In the genomic region with DNA sequence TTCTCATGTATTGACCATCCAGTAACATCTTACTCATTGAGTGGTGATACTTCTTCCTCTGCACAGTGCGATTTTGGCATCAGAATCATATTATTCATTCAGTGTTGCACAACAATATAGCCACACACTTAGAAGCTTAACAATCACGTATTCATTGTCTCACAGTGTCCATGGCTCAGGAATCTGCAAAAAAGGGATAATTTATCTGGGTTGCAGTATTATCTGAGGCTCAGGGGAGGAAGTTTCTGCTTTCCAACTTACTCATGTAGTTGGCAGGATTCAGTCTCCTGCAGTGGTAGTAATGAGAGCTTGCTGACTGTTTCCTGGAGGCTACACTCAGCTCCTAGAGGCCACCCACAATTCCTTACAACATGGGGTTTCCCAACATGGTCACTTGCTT, we compare ENCODE assay signal across 19 cellular contexts.
DNase-seq lines count a peak whose midpoint lies in the region; FAIRE-seq and TF ChIP-seq lines count a peak whose summit lies in the region.
"Had no signal": no experiment of that assay in that cellular context is flagged by ENCODE, and none has a peak within 500 bp of the region (broad histone marks: within the 10 kb centered on the region; RNA-seq: fewer than 3 reads in every experiment).

No MANE protein-coding gene starts in this region.

- intact Hi-C loops in uterus (cut with DNase I; ENCODE audit: low total_unique reads) = no loop called here

- H3K9me3 ChIP-seq in keratinocyte (ENCODE audit: control insufficient read depth, low read depth, low read length) (no peaks in the 10 kb centered on the region), uterus (no peaks in the 10 kb centered on the region)
- H3K9me3 ChIP-seq: gastroesophageal sphincter, prostate gland had no signal

- peak; percentile 93 for DNase-seq in AG10803 (ENCODE audit: low read depth)
- DNase-seq in HT1080 (ENCODE audit: low read depth) = peak; percentile 98
- DNase-seq in choroid plexus epithelial cell (ENCODE audit: low read depth) = peak; percentile 76
- DNase-seq in keratinocyte (ENCODE audit: low read depth, low spot score) = peak; percentile 4
- no peak for DNase-seq in inferior parietal cortex (ENCODE audit: extremely low spot score)
- DNase-seq in KG1 (lab: John Stamatoyannopoulos, UW) = no peak
- DNase-seq in uterus = no peak
- DNase-seq in D341Med (ENCODE audit: low spot score) = no peak
- DNase-seq: activated CD4-positive, CD25-positive, alpha-beta regulatory T cell treated with anti-CD3 and anti-CD28 coated beads, Interleukin-2, amount 50 U/mL, for 72 hours; activated naive CD8-positive, alpha-beta T cell treated with anti-CD3 and anti-CD28 coated beads, Interleukin-2, amount 50 U/mL, for 24 hours; dorsolateral prefrontal cortex; islet precursor cell; MM.1S; NCI-H2227 treated with DMSO at 0.1 percent for 48 hours; stimulated activated CD4-positive, alpha-beta T cell treated with anti-CD3 and anti-CD28 coated beads, Interleukin-2, amount 100 ng/mL, for 48 hours; T-cell; trophoblast cell had no signal

- H3K9me1 ChIP-seq in keratinocyte (ENCODE audit: control insufficient read depth, extremely low read depth, insufficient read depth, low read length) = no peaks in the 10 kb centered on the region

- H3K36me3 ChIP-seq in keratinocyte (ENCODE audit: control insufficient read depth in 2 of 2, extremely low read depth in 1 of 2, insufficient read depth in 2 of 2, low read length in 2 of 2) (no peaks in the 10 kb centered on the region), uterus (no peaks in the 10 kb centered on the region)
- H3K36me3 ChIP-seq: gastroesophageal sphincter, prostate gland had no signal

- peak overlapping the region; percentile 8 for H2AFZ ChIP-seq in keratinocyte (ENCODE audit: control insufficient read depth, low read length)

- H3K27ac ChIP-seq in keratinocyte (ENCODE audit: control insufficient read depth, insufficient read depth, low read length) = no peak overlapping the region
- no peak overlapping the region for H3K27ac ChIP-seq in uterus
- H3K27ac ChIP-seq: dorsolateral prefrontal cortex, gastroesophageal sphincter, prostate gland had no signal

- TF ChIP-seq CTCF in AG10803 (conservative IDR thresholded peaks at IDR 0.05; ENCODE audit: low read length) (no peak), choroid plexus epithelial cell (conservative IDR thresholded peaks at IDR 0.05; ENCODE audit: low read depth, low read length) (no peak), keratinocyte (optimal IDR thresholded peaks at IDR 0.05 in 1 of 3, IDR thresholded peaks at IDR 0.05 in 1 of 3, conservative IDR thresholded peaks at IDR 0.05 in 1 of 3; ENCODE audit: extremely low read depth in 1 of 3, insufficient read depth in 2 of 3, low read length in 3 of 3) (no peak), uterus (IDR thresholded peaks at IDR 0.05) (no peak)

- no peaks in the 10 kb centered on the region for H3K27me3 ChIP-seq in keratinocyte (ENCODE audit: control insufficient read depth, extremely low read depth, insufficient read depth, low read length)
- H3K27me3 ChIP-seq in uterus = no peaks in the 10 kb centered on the region
- H3K27me3 ChIP-seq: gastroesophageal sphincter had no signal

- H3K4me2 ChIP-seq in keratinocyte (ENCODE audit: control insufficient read depth, extremely low read depth, insufficient read depth, low read depth, low read length) = peak overlapping the region; percentile 19

- no peaks in the 10 kb centered on the region for H4K20me1 ChIP-seq in keratinocyte (ENCODE audit: control insufficient read depth, extremely low read depth, insufficient read depth, low read length)

- no peak for TF ChIP-seq POLR2A in uterus (IDR thresholded peaks at IDR 0.05)

- H3K4me3 ChIP-seq in AG10803 (ENCODE audit: low read length) (no peak overlapping the region), choroid plexus epithelial cell (ENCODE audit: low read depth, low read length) (no peak overlapping the region), keratinocyte (ENCODE audit: control insufficient read depth in 2 of 3, extremely low read depth in 1 of 3, insufficient read depth in 2 of 3, low read depth in 1 of 3, low read length in 3 of 3) (no peak overlapping the region), uterus (no peak overlapping the region)
- H3K4me3 ChIP-seq: gastroesophageal sphincter, prostate gland had no signal

- FAIRE-seq in keratinocyte (lab: Jason Lieb, UNC) = peak; percentile 72

- no peaks in the 10 kb centered on the region for H3K4me1 ChIP-seq in keratinocyte (ENCODE audit: control insufficient read depth, extremely low read depth, insufficient read depth, low read length)
- no peaks in the 10 kb centered on the region for H3K4me1 ChIP-seq in uterus
- H3K4me1 ChIP-seq: gastroesophageal sphincter, prostate gland had no signal

- no peak overlapping the region for H3K9ac ChIP-seq in keratinocyte (ENCODE audit: control insufficient read depth, extremely low read depth, insufficient read depth, low read length)

- dilution Hi-C loops in keratinocyte (cut with MboI; ENCODE audit: extremely low pct_ligation_motif_present, low sequenced_read_pairs) = no loop called here

- no peaks in the 10 kb centered on the region for H3K79me2 ChIP-seq in keratinocyte (ENCODE audit: control insufficient read depth, insufficient read depth, low read length)

Comparison
In these comparisons a context has a peak if more than half of its experiments do, and no peak if none do; other contexts are left out.
1. DNase-seq: peak in AG10803 (single experiment), HT1080 (single experiment), choroid plexus epithelial cell (single experiment) and keratinocyte (single experiment); none in inferior parietal cortex (single experiment), KG1 (single experiment), uterus (0 of 2) and D341Med (single experiment).